ENCODE assay signal across 11 cellular contexts in genomic region chr3:101391413-101391812, GRCh38.
"Had no signal": no experiment of that assay in that cellular context is flagged by ENCODE, and none has a peak within 500 bp of the region (broad histone marks: within the 10 kb centered on the region; RNA-seq: fewer than 3 reads in every experiment).

No MANE protein-coding gene starts in this region.

- H3K27ac Mint-ChIP-seq: T-helper 2 cell treated with Interferon-gamma antibody and Interleukin-4, amounts not matched to agents 5 μg/mL and 100 μg/mL, for 36 hours had no signal

- ATAC-seq: activated CD8-positive, alpha-beta T cell treated with anti-CD3 and anti-CD28 coated beads, Interleukin-2, amount 10 ng/mL, durations not matched to agents 7 days and 5 days; activated T-helper 17 cell treated with anti-CD3 and anti-CD28 coated beads, Interleukin-2, amount 50 U/mL, for 72 hours; left lobe of liver had no signal

- H3K4me3 Mint-ChIP-seq: activated naive CD4-positive, alpha-beta T cell treated with anti-CD3 and anti-CD28 coated beads, Interleukin-2, amount 10 ng/mL, durations not matched to agents 7 days and 5 days; naive B cell; T-helper 2 cell treated with Interferon-gamma antibody and Interleukin-4, amounts not matched to agents 5 μg/mL and 100 μg/mL, for 36 hours had no signal

- H3K4me1 ChIP-seq: thyroid gland had no signal

- H3K27ac ChIP-seq: thyroid gland had no signal

- H3K36me3 ChIP-seq: thyroid gland had no signal

- H3K4me3 ChIP-seq: thyroid gland had no signal

- H3K27me3 ChIP-seq: thyroid gland had no signal

- H3K27me3 Mint-ChIP-seq: activated naive CD4-positive, alpha-beta T cell treated with anti-CD3 and anti-CD28 coated beads, Interleukin-2, amount 10 ng/mL, durations not matched to agents 7 days and 5 days; activated T-helper 17 cell treated with anti-CD3 and anti-CD28 coated beads, Interleukin-2, amount 50 U/mL, for 72 hours; naive B cell had no signal

- DNase-seq: activated CD4-positive, alpha-beta T cell treated with anti-CD3 and anti-CD28 coated beads for 1 hour; activated CD8-positive, alpha-beta memory T cell treated with anti-CD3 and anti-CD28 coated beads, Interleukin-2, amount 50 U/mL, for 48 hours; activated CD8-positive, alpha-beta T cell treated with anti-CD3 and anti-CD28 coated beads, Interleukin-2, amount 10 ng/mL, durations not matched to agents 7 days and 5 days; activated naive CD4-positive, alpha-beta T cell treated with anti-CD3 and anti-CD28 coated beads, Interleukin-2, amount 10 ng/mL, durations not matched to agents 7 days and 5 days; amniotic stem cell; naive B cell; stimulated activated CD4-positive, alpha-beta T cell treated with anti-CD3 and anti-CD28 coated beads, Interleukin-1b, Interleukin-23, amount 100 ng/mL, for 48 hours; thyroid gland had no signal

- H3K9me3 ChIP-seq: thyroid gland had no signal
